In the genomic region with DNA sequence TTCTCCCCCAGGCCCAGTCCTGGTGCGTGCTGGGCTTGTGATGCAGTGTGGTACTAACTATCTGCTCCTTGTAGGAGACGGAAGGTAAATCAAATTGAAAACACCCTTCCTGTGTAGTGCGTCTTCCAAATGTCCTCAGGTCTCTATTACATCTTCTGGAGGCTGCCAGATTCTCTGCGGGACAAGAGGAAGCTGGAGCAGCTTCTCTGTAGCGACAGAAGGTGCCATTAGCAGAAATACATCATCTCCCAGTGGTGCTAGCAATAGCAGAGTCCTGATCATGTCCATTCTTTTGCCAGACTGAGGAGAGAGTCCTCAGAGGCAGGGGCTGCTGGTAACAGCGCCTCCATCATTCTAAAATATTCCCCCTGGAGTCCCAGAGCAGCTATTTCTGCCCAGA, we compare ENCODE assay signal across 20 cellular contexts.
"Had no signal": no experiment of that assay in that cellular context is flagged by ENCODE, and none has a peak within 500 bp of the region (broad histone marks: within the 10 kb centered on the region; RNA-seq: fewer than 3 reads in every experiment).

No MANE protein-coding gene starts in this region.

- H3K9me3 ChIP-seq: mucosa of descending colon, right atrium auricular region, sigmoid colon, stomach, thoracic aorta, transverse colon had no signal

- H3K4me3 Mint-ChIP-seq: dendritic cell treated with granulocyte-macrophage colony-stimulating factor and Interleukin-4, amounts not matched to agents 40 ng/mL and 50 ng/mL, for 4 days; naive thymus-derived CD8-positive, alpha-beta T cell; neural crest cell had no signal

- H3K4me1 ChIP-seq: parathyroid adenoma had no signal

- DNase-seq: central memory CD4-positive, alpha-beta T cell; foreskin melanocyte; heart left ventricle; hypothalamus; kidney glomerular epithelial cell; mucosa of descending colon; naive thymus-derived CD8-positive, alpha-beta T cell; occipital lobe; sigmoid colon; stimulated activated CD4-positive, alpha-beta T cell treated with anti-CD3 and anti-CD28 coated beads, Interleukin-2, amount 100 ng/mL, for 24 hours; stimulated activated naive CD4-positive, alpha-beta T cell; stomach; substantia nigra; transverse colon had no signal

- H3K79me2 ChIP-seq: parathyroid adenoma had no signal

- H3K27me3 ChIP-seq: heart left ventricle, right atrium auricular region, sigmoid colon, stomach, transverse colon had no signal

- H3K27ac Mint-ChIP-seq: dendritic cell treated with granulocyte-macrophage colony-stimulating factor and Interleukin-4, amounts not matched to agents 40 ng/mL and 50 ng/mL, for 4 days; naive thymus-derived CD8-positive, alpha-beta T cell had no signal

- ATAC-seq: heart left ventricle; mucosa of descending colon; naive thymus-derived CD8-positive, alpha-beta T cell had no signal

- H3K9me3 Mint-ChIP-seq: dendritic cell treated with granulocyte-macrophage colony-stimulating factor and Interleukin-4, amounts not matched to agents 40 ng/mL and 50 ng/mL, for 4 days had no signal

- H3K36me3 ChIP-seq: heart left ventricle, right atrium auricular region, sigmoid colon, stomach, thoracic aorta, transverse colon had no signal

- H3K27me3 Mint-ChIP-seq: dendritic cell treated with granulocyte-macrophage colony-stimulating factor and Interleukin-4, amounts not matched to agents 40 ng/mL and 50 ng/mL, for 4 days had no signal

- H2AFZ ChIP-seq: parathyroid adenoma had no signal

- H3K27ac ChIP-seq: heart left ventricle, parathyroid adenoma, right atrium auricular region, sigmoid colon, skin epidermis, stomach, thoracic aorta, transverse colon had no signal

- H3K4me3 ChIP-seq: heart left ventricle, mucosa of descending colon, right atrium auricular region, sigmoid colon, skin epidermis, stomach, thoracic aorta, transverse colon had no signal

- H3K36me3 Mint-ChIP-seq: naive thymus-derived CD8-positive, alpha-beta T cell had no signal
